In the genomic region with DNA sequence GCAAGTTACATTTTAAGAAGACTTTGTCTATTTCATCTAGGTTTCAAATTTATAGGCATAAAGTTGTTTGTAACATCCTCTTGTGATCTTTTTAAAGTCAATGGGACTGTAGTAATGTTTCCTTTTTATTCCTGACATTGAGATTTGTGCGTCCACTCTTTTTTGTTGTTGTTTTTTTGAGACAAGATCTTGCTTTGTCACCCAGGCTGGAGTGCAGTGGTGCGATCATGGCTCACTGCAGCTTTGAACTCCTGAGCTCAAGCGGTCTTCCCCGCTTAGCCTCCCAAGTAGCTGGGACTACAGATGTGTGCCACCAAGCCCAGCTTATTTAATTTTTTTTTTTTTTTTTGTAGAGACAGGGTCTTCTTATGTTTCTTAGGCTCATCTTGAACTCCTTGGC, we compare ENCODE assay signal across 33 cellular contexts.
"Had no signal": no experiment of that assay in that cellular context is flagged by ENCODE, and none has a peak within 500 bp of the region (broad histone marks: within the 10 kb centered on the region; RNA-seq: fewer than 3 reads in every experiment).

No MANE protein-coding gene starts in this region.

- H3K27me3 ChIP-seq: MG63 had no signal

- H3K9me3 ChIP-seq: MG63 had no signal

- DNase-seq: Karpas-422, Kasumi-1, MG63, MM.1S, MV-4-11, NCI-H1048, NCI-H1092, NCI-H1092 treated with DMSO at 0.1 percent for 48 hours, NCI-H1105, NCI-H1105 treated with DMSO at 0.1 percent for 48 hours, NCI-H1417, NCI-H1417 treated with DMSO at 0.1 percent for 48 hours, NCI-H1436, NCI-H146, NCI-H1694, NCI-H1694 treated with DMSO at 0.1 percent for 48 hours, NCI-H187, NCI-H187 treated with DMSO at 0.1 percent for 48 hours, NCI-H1930, NCI-H2029, NCI-H2029 treated with DMSO at 0.1 percent for 48 hours, NCI-H2081, NCI-H2081 treated with DMSO at 0.1 percent for 48 hours, NCI-H2107, NCI-H2171, NCI-H2171 treated with DMSO at 0.1 percent for 48 hours, NCI-H226, NCI-H345, NCI-H446, NCI-H446 treated with DMSO at 0.1 percent for 48 hours, NCI-H510A, NCI-H510A treated with DMSO at 0.1 percent for 48 hours, NCI-H524 had no signal

- H3K4me3 ChIP-seq: MG63 had no signal
